17 cellular contexts compared by ENCODE assay signal in the genomic region with DNA sequence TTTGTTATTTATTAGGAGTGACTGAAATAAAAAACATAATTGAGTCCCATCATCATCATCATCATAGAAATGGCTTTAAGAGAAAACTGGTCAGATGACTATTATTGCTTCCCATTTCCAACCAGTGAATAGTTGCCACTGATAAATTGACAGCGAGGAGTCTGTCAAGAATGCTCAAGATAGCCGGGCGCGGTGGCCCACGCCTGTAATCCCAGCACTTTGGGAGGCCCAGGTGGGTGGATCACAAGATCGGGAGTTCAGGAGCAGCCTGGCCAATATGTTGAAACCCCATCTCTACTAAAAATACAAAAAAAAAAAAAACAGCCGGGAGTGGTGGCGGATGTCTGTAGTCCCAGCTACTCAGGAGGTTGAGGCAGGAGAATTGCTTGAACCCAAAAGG. TPM values are rescaled to one million over a fixed set of nuclear protein-coding genes. Genes with fewer than 3 reads are reported as not detected.
DNase-seq lines count a peak whose midpoint lies in the region; ATAC-seq and FAIRE-seq lines count a peak whose summit lies in the region.
"Had no signal": no experiment of that assay in that cellular context is flagged by ENCODE, and none has a peak within 500 bp of the region (broad histone marks: within the 10 kb centered on the region; RNA-seq: fewer than 3 reads in every experiment).

No MANE protein-coding gene starts in this region.

- peaks cover 19% of the 10 kb centered on the region for H3K4me1 Mint-ChIP-seq in activated naive CD4-positive, alpha-beta T cell treated with anti-CD3 and anti-CD28 coated beads, Interleukin-2, amount 50 U/mL, for 24 hours
- H3K4me1 Mint-ChIP-seq in central memory CD8-positive, alpha-beta T cell, result peaks cover 18% of the 10 kb centered on the region
- peaks cover 12 to 32% (median 19%) of the 10 kb centered on the region in 3 donors for H3K4me1 Mint-ChIP-seq in naive B cell

- H3K36me3 Mint-ChIP-seq in activated naive CD4-positive, alpha-beta T cell treated with anti-CD3 and anti-CD28 coated beads, Interleukin-2, amount 50 U/mL, for 24 hours, result peaks cover 11% of the 10 kb centered on the region
- peaks cover 7% of the 10 kb centered on the region for H3K36me3 Mint-ChIP-seq in central memory CD8-positive, alpha-beta T cell (ENCODE audit: insufficient read depth)
- peaks cover 5 to 7% of the 10 kb centered on the region in 2 donors for H3K36me3 Mint-ChIP-seq in naive B cell

- H3K4me3 Mint-ChIP-seq in activated naive CD4-positive, alpha-beta T cell treated with anti-CD3 and anti-CD28 coated beads, Interleukin-2, amount 50 U/mL, for 24 hours, result peak overlapping the region; percentile 79
- H3K4me3 Mint-ChIP-seq in central memory CD8-positive, alpha-beta T cell, result peak overlapping the region; percentile 61
- peak overlapping the region in 7 of 8 donors; percentile 29 to 99 (median 81) for H3K4me3 Mint-ChIP-seq in naive B cell

- H3K27me3 Mint-ChIP-seq in activated naive CD4-positive, alpha-beta T cell treated with anti-CD3 and anti-CD28 coated beads, Interleukin-2, amount 50 U/mL, for 24 hours, result no peaks in the 10 kb centered on the region
- H3K27me3 Mint-ChIP-seq in central memory CD8-positive, alpha-beta T cell, result no peaks in the 10 kb centered on the region
- H3K27me3 Mint-ChIP-seq in naive B cell, result peaks cover 0 to 5% (median under 1%) of the 10 kb centered on the region in 3 donors

- FAIRE-seq in urothelium cell line (lab: Jason Lieb, UNC), result no peak
- FAIRE-seq: H54 had no signal

- no peak overlapping the region for H3K27ac Mint-ChIP-seq in activated naive CD4-positive, alpha-beta T cell treated with anti-CD3 and anti-CD28 coated beads, Interleukin-2, amount 50 U/mL, for 24 hours
- H3K27ac Mint-ChIP-seq in central memory CD8-positive, alpha-beta T cell (ENCODE audit: low read depth), result no peak overlapping the region
- H3K27ac Mint-ChIP-seq in naive B cell, result peak overlapping the region in 1 of 6 donors; percentile 5

- intact Hi-C loops in left colon (cut with DNase I, micrococcal nuclease), result no loop called here

- DNase-seq in activated naive CD4-positive, alpha-beta T cell treated with anti-CD3 and anti-CD28 coated beads, Interleukin-2, amount 50 U/mL, for 16 hours, result no peak
- no peak for DNase-seq in central memory CD8-positive, alpha-beta T cell (ENCODE audit: low spot score in 2 of 2)
- DNase-seq in naive B cell, result no peak
- no peak for DNase-seq in NCI-H1436 (lab: John Stamatoyannopoulos, UW)
- DNase-seq in left colon, result no peak
- DNase-seq in COR-L47 (lab: John Stamatoyannopoulos, UW), result no peak
- DNase-seq in urothelium cell line (ENCODE audit: low spot score), result no peak
- DNase-seq: AML-193, C1 segment of cervical spinal cord, Karpas-422, NCI-H187, NCI-H446, NCI-H748 treated with DMSO at 0.1 percent for 48 hours, SHP77 treated with DMSO at 0.1 percent for 48 hours had no signal

- ATAC-seq in central memory CD8-positive, alpha-beta T cell (replicated peaks; ENCODE audit: extremely low read depth, poor library complexity, severe bottlenecking), result no peak
- ATAC-seq in naive B cell (ENCODE audit: low read depth in 2 of 2) (no peak), left colon (no peak)

- no peaks in the 10 kb centered on the region for H3K9me3 Mint-ChIP-seq in activated naive CD4-positive, alpha-beta T cell treated with anti-CD3 and anti-CD28 coated beads, Interleukin-2, amount 50 U/mL, for 24 hours
- peaks cover 5% of the 10 kb centered on the region for H3K9me3 Mint-ChIP-seq in central memory CD8-positive, alpha-beta T cell
- peaks cover 0 to 7% (median 2%) of the 10 kb centered on the region in 7 donors for H3K9me3 Mint-ChIP-seq in naive B cell

RNA-seq across cellular contexts. Expression of gene WBP2NL, which starts 1.9 kb away (rescaled TPM):
- polyA plus RNA-seq in naive B cell (ENCODE audit: low read depth in 6 of 6), result 1 to 10 TPM in 4 of 6 donors, under 1 TPM in 2; 0.63 to 3.0 (median 1.2) TPM
- total RNA-seq in left colon, result 1 to 10 TPM; 1.3 to 2.1 TPM
- total RNA-seq: A172 had no signal

RNA-seq across cellular contexts. Expression of gene SEPTIN3, which starts 31.2 kb away (rescaled TPM):
- not detected for polyA plus RNA-seq in naive B cell (ENCODE audit: low read depth in 6 of 6)
- under 1 TPM; 0.43 to 0.56 TPM for total RNA-seq in left colon

RNA-seq across cellular contexts. Expression of gene CENPM, which starts 53.5 kb away (rescaled TPM):
- polyA plus RNA-seq in naive B cell (ENCODE audit: low read depth in 6 of 6), result 10 to 100 TPM; 41.2 to 70.9 (median 53.0) TPM
- total RNA-seq in left colon, result 10 to 100 TPM in 1 of 2 donors, 1 to 10 TPM in 1; 7.5 to 16.4 TPM
